Comparison of ENCODE assay signal across 18 cellular contexts in the genomic region with DNA sequence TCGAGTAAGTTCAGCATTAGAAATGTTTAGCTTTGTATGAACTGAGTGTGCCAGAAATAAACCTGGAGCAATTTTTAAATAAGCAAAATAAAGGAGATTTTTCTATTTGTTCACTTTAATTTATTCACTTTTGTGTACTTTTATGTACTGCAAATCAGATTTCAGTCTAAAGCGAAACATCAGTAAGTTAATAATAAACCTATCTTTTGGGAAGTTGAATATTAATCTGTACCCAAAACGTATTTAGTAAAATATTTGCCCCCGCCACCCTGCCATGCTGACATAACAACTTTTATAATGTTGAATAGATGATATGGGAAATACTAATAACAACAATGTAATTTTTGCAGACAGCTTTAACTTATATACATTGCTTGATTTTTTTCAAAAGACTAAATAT.
DNase-seq lines count a peak whose midpoint lies in the region; ATAC-seq, FAIRE-seq and TF ChIP-seq lines count a peak whose summit lies in the region.
"Had no signal": no experiment of that assay in that cellular context is flagged by ENCODE, and none has a peak within 500 bp of the region (broad histone marks: within the 10 kb centered on the region; RNA-seq: fewer than 3 reads in every experiment).

No MANE protein-coding gene starts in this region.

- TF ChIP-seq POLR2A in HepG2 (IDR thresholded peaks at IDR 0.05; ENCODE audit: insufficient read depth in 1 of 2, low read depth in 2 of 2, low read length in 2 of 2) (no peak), H54 (IDR thresholded peaks at IDR 0.05; ENCODE audit: low read depth, low read length) (no peak)

- H2AFZ ChIP-seq in HepG2 (ENCODE audit: low read length) = no peak overlapping the region

- in situ Hi-C loops in HepG2 (cut with HindIII; ENCODE audit: extremely low pct_ligation_motif_present, low pct_unique_long_range_greater_than_20kb) = no loop called here

- TF ChIP-seq CTCF in liver (IDR thresholded peaks at IDR 0.05; ENCODE audit: low read depth, low read length, missing input control) = no peak
- TF ChIP-seq CTCF in HepG2 (CRISPR knock-in tag; IDR thresholded peaks at IDR 0.05) = no peak

- FAIRE-seq in HepG2 (lab: Jason Lieb, UNC) (no peak), H54 (lab: Jason Lieb, UNC) (no peak)

- ATAC-seq in HepG2 (no peak), left lobe of liver (peak; percentile 27), HG02884 (IDR thresholded peaks at IDR 0.05; ENCODE audit: unreplicated experiment) (no peak)
- ATAC-seq: Right ventricle myocardium inferior had no signal

- DNase-seq in HepG2 (ENCODE audit: low spot score) = no peak
- no peak for DNase-seq in left lobe of liver (ENCODE audit: low spot score)
- DNase-seq in H54 (ENCODE audit: insufficient read length, low spot score) = no peak
- DNase-seq in NCI-H446 (lab: John Stamatoyannopoulos, UW) = no peak
- no peak for DNase-seq in DMS153 treated with DMSO at 0.1 percent for 48 hours (lab: John Stamatoyannopoulos, UW; ENCODE audit: unreplicated experiment)
- DNase-seq: EL, GF-D8, MG63, NCI-H1417, NCI-H1694 treated with DMSO at 0.1 percent for 48 hours, NCI-H2081 treated with DMSO at 0.1 percent for 48 hours, NCI-H2171 treated with DMSO at 0.1 percent for 48 hours, NCI-H526, OCI-M1 had no signal

- H3K9ac ChIP-seq in liver (ENCODE audit: low read depth in 1 of 2, low read length in 2 of 2) (peak overlapping the region in 1 of 2 donors; percentile 69), HepG2 (ENCODE audit: insufficient read depth, low read depth, low read length) (no peak overlapping the region), rectal smooth muscle tissue (ENCODE audit: low read length) (no peak overlapping the region)

- WGBS in liver = 33% methylated on average over 4 of the region's 4 CpGs
- WGBS in HepG2 (ENCODE audit: low lambda C conversion rate) = 91% methylated on average over 4 of the region's 4 CpGs

- no peaks in the 10 kb centered on the region for H3K79me2 ChIP-seq in HepG2 (ENCODE audit: insufficient read depth, low read length)

- TF ChIP-seq RAD21 in liver (IDR thresholded peaks at IDR 0.05) (no peak), HepG2 (CRISPR knock-in tag; IDR thresholded peaks at IDR 0.05) (no peak)

- CTCF ChIA-PET in HepG2 (lab: Yijun Ruan, JAX; ENCODE audit: low intra/inter-chr PET ratio, low total read pairs) = no interaction called here

- peak overlapping the region; percentile 69 to 82 for H3K27ac ChIP-seq in liver (ENCODE audit: low read depth in 1 of 2, low read length in 2 of 2)
- H3K27ac ChIP-seq in HepG2 (ENCODE audit: extremely low read length, insufficient read depth, low read length) = no peak overlapping the region
- peak overlapping the region; percentile 62 for H3K27ac ChIP-seq in rectal smooth muscle tissue (ENCODE audit: low read depth, low read length)

- BruUV-seq in HepG2 (replicated peaks; lab: Mats Ljungman, UMichigan) = no TSS peak

- H4K20me1 ChIP-seq in HepG2 (ENCODE audit: insufficient read depth, low read length) = no peaks in the 10 kb centered on the region

- no peaks in the 10 kb centered on the region for H3K36me3 ChIP-seq in liver (ENCODE audit: control insufficient read depth in 4 of 4, insufficient read depth in 3 of 4, low read depth in 1 of 4, low read length in 3 of 4)
- peaks cover 2 to 3% of the 10 kb centered on the region in 2 experiments; a peak in 2 of 5 replicates for H3K36me3 ChIP-seq in HepG2 (replicated peaks in 1 of 2; ENCODE audit: control insufficient read depth in 1 of 2, insufficient read depth in 2 of 2, low read length in 2 of 2)
- no peaks in the 10 kb centered on the region for H3K36me3 ChIP-seq in rectal smooth muscle tissue (ENCODE audit: control insufficient read depth, insufficient read depth, low read length)
- H3K36me3 ChIP-seq: MG63 had no signal

- intact Hi-C loops in HepG2 (cut with micrococcal nuclease; ENCODE audit: unreplicated experiment) = no loop called here

- H3K9me3 ChIP-seq in liver (ENCODE audit: control insufficient read depth in 4 of 4, low read length in 3 of 4) = no peaks in the 10 kb centered on the region
- H3K9me3 ChIP-seq in HepG2 (ENCODE audit: low read length) = no peaks in the 10 kb centered on the region
- H3K9me3 ChIP-seq: MG63 had no signal

- no peaks in the 10 kb centered on the region for H3K27me3 ChIP-seq in liver (ENCODE audit: control insufficient read depth in 4 of 4, insufficient read depth in 4 of 4, low read length in 3 of 4)
- no peaks in the 10 kb centered on the region for H3K27me3 ChIP-seq in HepG2 (ENCODE audit: control insufficient read depth in 1 of 2, insufficient read depth in 2 of 2, low read length in 2 of 2)
- no peaks in the 10 kb centered on the region for H3K27me3 ChIP-seq in rectal smooth muscle tissue (ENCODE audit: control insufficient read depth, insufficient read depth, low read length)
- H3K27me3 ChIP-seq: MG63 had no signal

- H3K4me2 ChIP-seq in HepG2 (ENCODE audit: low read depth, low read length) = no peak overlapping the region

- POLR2A ChIA-PET in HepG2 (lab: Yijun Ruan, JAX) = no interaction called here

- H3K4me3 ChIP-seq in liver (ENCODE audit: low read depth in 1 of 3, low read length in 3 of 3) (peak overlapping the region in 2 of 3 donors; percentile 14 to 32), HepG2 (replicated peaks in 1 of 3; ENCODE audit: insufficient read depth in 1 of 3, low read depth in 2 of 3, low read length in 3 of 3) (no peak overlapping the region), rectal smooth muscle tissue (ENCODE audit: low read length) (no peak overlapping the region)
- H3K4me3 ChIP-seq: MG63 had no signal

- H3K4me1 ChIP-seq in liver (ENCODE audit: control insufficient read depth in 4 of 4, insufficient read depth in 4 of 4, low read length in 3 of 4) (peaks cover 9 to 81% (median 56%) of the 10 kb centered on the region in 4 donors), HepG2 (ENCODE audit: insufficient read depth, low read length) (peaks cover 6% of the 10 kb centered on the region), rectal smooth muscle tissue (ENCODE audit: control insufficient read depth, insufficient read depth, low read length) (peaks cover 49% of the 10 kb centered on the region)

- TF ChIP-seq EP300 in HepG2 (IDR thresholded peaks at IDR 0.05; ENCODE audit: low read depth in 2 of 2, low read length in 2 of 2) (no peak), HepG2 (CRISPR knock-in tag; IDR thresholded peaks at IDR 0.05; ENCODE audit: borderline replicate concordance) (no peak)

TF ChIP-seq in liver, 16 proteins besides CTCF, POLR2A, EP300 and RAD21 (continues in another document):
- no peak for TF ChIP-seq FOXA1 (IDR thresholded peaks at IDR 0.05)
- peak in 1 of 2 donors; percentile 18 for TF ChIP-seq HNF4A (conservative IDR thresholded peaks at IDR 0.05)
- TF ChIP-seq, protein P1, sequence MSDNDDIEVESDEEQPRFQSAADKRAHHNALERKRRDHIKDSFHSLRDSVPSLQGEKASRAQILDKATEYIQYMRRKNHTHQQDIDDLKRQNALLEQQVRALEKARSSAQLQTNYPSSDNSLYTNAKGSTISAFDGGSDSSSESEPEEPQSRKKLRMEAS (IDR thresholded peaks at IDR 0.05) = no peak
- TF ChIP-seq NR2F2 (IDR thresholded peaks at IDR 0.05) = no peak
- no peak for TF ChIP-seq FOXA2 (IDR thresholded peaks at IDR 0.05)

TF ChIP-seq in HepG2, 621 proteins besides CTCF, POLR2A, EP300 and RAD21:
- TF ChIP-seq NFYB (CRISPR knock-in tag; IDR thresholded peaks at IDR 0.05) (no peak), SNAPC2 (CRISPR knock-in tag; IDR thresholded peaks at IDR 0.05) (no peak), ZNF383 (CRISPR knock-in tag; IDR thresholded peaks at IDR 0.05; ENCODE audit: borderline replicate concordance) (no peak), ZNF260 (CRISPR knock-in tag; IDR thresholded peaks at IDR 0.05; ENCODE audit: borderline replicate concordance, low read depth) (no peak), MAZ (IDR thresholded peaks at IDR 0.05; ENCODE audit: borderline replicate concordance, low read depth, low read length) (no peak), MAZ (CRISPR knock-in tag; IDR thresholded peaks at IDR 0.05; ENCODE audit: low read depth) (no peak), ZNF232 (CRISPR knock-in tag; IDR thresholded peaks at IDR 0.05; ENCODE audit: borderline replicate concordance) (no peak), SIN3B (IDR thresholded peaks at IDR 0.05; ENCODE audit: low read length) (no peak), FOSL2 (CRISPR knock-in tag; IDR thresholded peaks at IDR 0.05) (no peak), BRD4 (CRISPR knock-in tag; IDR thresholded peaks at IDR 0.05) (no peak)
- TF ChIP-seq, protein P2, sequence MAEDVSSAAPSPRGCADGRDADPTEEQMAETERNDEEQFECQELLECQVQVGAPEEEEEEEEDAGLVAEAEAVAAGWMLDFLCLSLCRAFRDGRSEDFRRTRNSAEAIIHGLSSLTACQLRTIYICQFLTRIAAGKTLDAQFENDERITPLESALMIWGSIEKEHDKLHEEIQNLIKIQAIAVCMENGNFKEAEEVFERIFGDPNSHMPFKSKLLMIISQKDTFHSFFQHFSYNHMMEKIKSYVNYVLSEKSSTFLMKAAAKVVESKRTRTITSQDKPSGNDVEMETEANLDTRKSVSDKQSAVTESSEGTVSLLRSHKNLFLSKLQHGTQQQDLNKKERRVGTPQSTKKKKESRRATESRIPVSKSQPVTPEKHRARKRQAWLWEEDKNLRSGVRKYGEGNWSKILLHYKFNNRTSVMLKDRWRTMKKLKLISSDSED (CRISPR knock-in tag; IDR thresholded peaks at IDR 0.05) = no peak
- TF ChIP-seq, protein P3, sequence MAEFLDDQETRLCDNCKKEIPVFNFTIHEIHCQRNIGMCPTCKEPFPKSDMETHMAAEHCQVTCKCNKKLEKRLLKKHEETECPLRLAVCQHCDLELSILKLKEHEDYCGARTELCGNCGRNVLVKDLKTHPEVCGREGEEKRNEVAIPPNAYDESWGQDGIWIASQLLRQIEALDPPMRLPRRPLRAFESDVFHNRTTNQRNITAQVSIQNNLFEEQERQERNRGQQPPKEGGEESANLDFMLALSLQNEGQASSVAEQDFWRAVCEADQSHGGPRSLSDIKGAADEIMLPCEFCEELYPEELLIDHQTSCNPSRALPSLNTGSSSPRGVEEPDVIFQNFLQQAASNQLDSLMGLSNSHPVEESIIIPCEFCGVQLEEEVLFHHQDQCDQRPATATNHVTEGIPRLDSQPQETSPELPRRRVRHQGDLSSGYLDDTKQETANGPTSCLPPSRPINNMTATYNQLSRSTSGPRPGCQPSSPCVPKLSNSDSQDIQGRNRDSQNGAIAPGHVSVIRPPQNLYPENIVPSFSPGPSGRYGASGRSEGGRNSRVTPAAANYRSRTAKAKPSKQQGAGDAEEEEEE (CRISPR knock-in tag; IDR thresholded peaks at IDR 0.05; ENCODE audit: borderline replicate concordance) = no peak
TF ChIP-seq in HepG2: peak in this region for 0.

Comparison
In these comparisons a context has a peak if more than half of its experiments do, and no peak if none do; other contexts are left out.
1. H3K4me3 ChIP-seq: peak in liver (2 of 3); none in HepG2 (0 of 3) and rectal smooth muscle tissue (single experiment).